In the genomic region with DNA sequence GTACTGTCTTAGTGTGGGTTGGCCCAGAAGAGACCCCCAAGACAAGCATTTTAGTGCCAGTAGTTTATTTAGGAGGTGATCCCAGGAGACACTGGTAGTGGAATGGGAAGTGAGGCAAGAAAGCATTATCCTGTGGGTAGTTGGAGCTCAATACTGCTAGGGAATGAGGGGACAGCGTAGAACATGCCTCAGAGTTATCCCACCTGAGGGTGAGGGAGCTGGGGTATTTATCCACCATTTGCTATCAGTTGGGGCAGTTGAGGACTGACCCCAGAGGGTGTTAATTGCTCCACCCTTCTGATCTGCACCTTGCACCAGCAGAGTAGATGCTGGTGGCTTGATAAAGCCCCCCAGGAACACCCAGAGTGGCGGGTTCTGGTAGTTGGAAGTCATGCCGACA, we compare ENCODE assay signal across 1 cellular context.
TF ChIP-seq lines count a peak whose summit lies in the region.

No MANE protein-coding gene starts in this region.

TF ChIP-seq in GM12878, 131 proteins besides CTCF, POLR2A, EP300 and RAD21:
- TF ChIP-seq IRF4 (IDR thresholded peaks at IDR 0.05; ENCODE audit: low read depth, low read length) = no peak
- TF ChIP-seq, protein P1, sequence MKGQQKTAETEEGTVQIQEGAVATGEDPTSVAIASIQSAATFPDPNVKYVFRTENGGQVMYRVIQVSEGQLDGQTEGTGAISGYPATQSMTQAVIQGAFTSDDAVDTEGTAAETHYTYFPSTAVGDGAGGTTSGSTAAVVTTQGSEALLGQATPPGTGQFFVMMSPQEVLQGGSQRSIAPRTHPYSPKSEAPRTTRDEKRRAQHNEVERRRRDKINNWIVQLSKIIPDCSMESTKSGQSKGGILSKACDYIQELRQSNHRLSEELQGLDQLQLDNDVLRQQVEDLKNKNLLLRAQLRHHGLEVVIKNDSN (IDR thresholded peaks at IDR 0.05; ENCODE audit: borderline replicate concordance, extremely low read length, insufficient read depth, low read depth, low read length) = no peak
- no peak for TF ChIP-seq NR2C1 (IDR thresholded peaks at IDR 0.05)
- TF ChIP-seq, protein P2, sequence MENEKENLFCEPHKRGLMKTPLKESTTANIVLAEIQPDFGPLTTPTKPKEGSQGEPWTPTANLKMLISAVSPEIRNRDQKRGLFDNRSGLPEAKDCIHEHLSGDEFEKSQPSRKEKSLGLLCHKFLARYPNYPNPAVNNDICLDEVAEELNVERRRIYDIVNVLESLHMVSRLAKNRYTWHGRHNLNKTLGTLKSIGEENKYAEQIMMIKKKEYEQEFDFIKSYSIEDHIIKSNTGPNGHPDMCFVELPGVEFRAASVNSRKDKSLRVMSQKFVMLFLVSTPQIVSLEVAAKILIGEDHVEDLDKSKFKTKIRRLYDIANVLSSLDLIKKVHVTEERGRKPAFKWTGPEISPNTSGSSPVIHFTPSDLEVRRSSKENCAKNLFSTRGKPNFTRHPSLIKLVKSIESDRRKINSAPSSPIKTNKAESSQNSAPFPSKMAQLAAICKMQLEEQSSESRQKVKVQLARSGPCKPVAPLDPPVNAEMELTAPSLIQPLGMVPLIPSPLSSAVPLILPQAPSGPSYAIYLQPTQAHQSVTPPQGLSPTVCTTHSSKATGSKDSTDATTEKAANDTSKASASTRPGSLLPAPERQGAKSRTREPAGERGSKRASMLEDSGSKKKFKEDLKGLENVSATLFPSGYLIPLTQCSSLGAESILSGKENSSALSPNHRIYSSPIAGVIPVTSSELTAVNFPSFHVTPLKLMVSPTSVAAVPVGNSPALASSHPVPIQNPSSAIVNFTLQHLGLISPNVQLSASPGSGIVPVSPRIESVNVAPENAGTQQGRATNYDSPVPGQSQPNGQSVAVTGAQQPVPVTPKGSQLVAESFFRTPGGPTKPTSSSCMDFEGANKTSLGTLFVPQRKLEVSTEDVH (IDR thresholded peaks at IDR 0.05; ENCODE audit: low read depth, partially characterized antibody) = no peak
- TF ChIP-seq DPF2 (IDR thresholded peaks at IDR 0.05) = no peak
- no peak for TF ChIP-seq NR2C2 (IDR thresholded peaks at IDR 0.05; ENCODE audit: borderline replicate concordance, control insufficient read depth, insufficient read length, low read depth)
- no peak for TF ChIP-seq WRNIP1 (IDR thresholded peaks at IDR 0.05; ENCODE audit: borderline replicate concordance, low read depth, low read length)
- TF ChIP-seq, protein P3, sequence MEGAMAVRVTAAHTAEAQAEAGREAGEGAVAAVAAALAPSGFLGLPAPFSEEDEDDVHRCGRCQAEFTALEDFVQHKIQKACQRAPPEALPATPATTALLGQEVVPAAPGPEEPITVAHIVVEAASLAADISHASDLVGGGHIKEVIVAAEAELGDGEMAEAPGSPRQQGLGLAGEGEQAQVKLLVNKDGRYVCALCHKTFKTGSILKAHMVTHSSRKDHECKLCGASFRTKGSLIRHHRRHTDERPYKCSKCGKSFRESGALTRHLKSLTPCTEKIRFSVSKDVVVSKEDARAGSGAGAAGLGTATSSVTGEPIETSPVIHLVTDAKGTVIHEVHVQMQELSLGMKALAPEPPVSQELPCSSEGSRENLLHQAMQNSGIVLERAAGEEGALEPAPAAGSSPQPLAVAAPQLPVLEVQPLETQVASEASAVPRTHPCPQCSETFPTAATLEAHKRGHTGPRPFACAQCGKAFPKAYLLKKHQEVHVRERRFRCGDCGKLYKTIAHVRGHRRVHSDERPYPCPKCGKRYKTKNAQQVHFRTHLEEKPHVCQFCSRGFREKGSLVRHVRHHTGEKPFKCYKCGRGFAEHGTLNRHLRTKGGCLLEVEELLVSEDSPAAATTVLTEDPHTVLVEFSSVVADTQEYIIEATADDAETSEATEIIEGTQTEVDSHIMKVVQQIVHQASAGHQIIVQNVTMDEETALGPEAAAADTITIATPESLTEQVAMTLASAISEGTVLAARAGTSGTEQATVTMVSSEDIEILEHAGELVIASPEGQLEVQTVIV (IDR thresholded peaks at IDR 0.05; ENCODE audit: borderline replicate concordance, partially characterized antibody) = no peak
- no peak for TF ChIP-seq STAT1 (conservative IDR thresholded peaks at IDR 0.05)
- TF ChIP-seq ZZZ3 (IDR thresholded peaks at IDR 0.05; ENCODE audit: control insufficient read depth, insufficient read length, low read depth) = no peak
- no peak for TF ChIP-seq YBX1 (IDR thresholded peaks at IDR 0.05)
